In genomic region chr12:6699259-6699988, GRCh38 we compare ENCODE assay signal across 11 cellular contexts. TPM values are rescaled to one million over a fixed set of nuclear protein-coding genes. Genes with fewer than 3 reads are reported as not detected.
A peak's percentile ranks its signal among the peaks of the same experiment; 100 is the strongest.
DNase-seq lines count a peak whose midpoint lies in the region; TF ChIP-seq lines count a peak whose summit lies in the region.
"Had no signal": no experiment of that assay in that cellular context is flagged by ENCODE, and none has a peak within 500 bp of the region (broad histone marks: within the 10 kb centered on the region; RNA-seq: fewer than 3 reads in every experiment).

No MANE protein-coding gene starts in this region.

- no peaks in the 10 kb centered on the region for H3K36me3 ChIP-seq in smooth muscle cell (ENCODE audit: low read depth)

- TF ChIP-seq CTCF in WI38 (IDR thresholded peaks at IDR 0.05; ENCODE audit: low read depth, low read length) (no peak), fibroblast of the aortic adventitia (IDR thresholded peaks at IDR 0.05; ENCODE audit: insufficient read depth, low read length) (no peak), smooth muscle cell (IDR thresholded peaks at IDR 0.05; ENCODE audit: borderline replicate concordance, insufficient read depth, poor library complexity, severe bottlenecking) (no peak)

- peak overlapping the region; percentile 98 for H3K4me2 ChIP-seq in smooth muscle cell

- H2AFZ ChIP-seq in smooth muscle cell (ENCODE audit: low read depth): peak overlapping the region; percentile 82

- H3K27ac ChIP-seq in smooth muscle cell (ENCODE audit: low read depth): no peak overlapping the region
- H3K27ac ChIP-seq: 22Rv1, HL-60 had no signal

- H3K4me3 ChIP-seq in WI38 (ENCODE audit: low read depth, low read length) (peak overlapping the region; percentile 63), fibroblast of the aortic adventitia (ENCODE audit: low read depth, low read length) (peak overlapping the region; percentile 73), smooth muscle cell (peak overlapping the region; percentile 78)

- no peak overlapping the region for H3K9ac ChIP-seq in smooth muscle cell (ENCODE audit: low read depth)

- H3K27me3 ChIP-seq in smooth muscle cell (ENCODE audit: low read depth): peaks cover 34% of the 10 kb centered on the region

- DNase-seq in NCI-H1694 treated with DMSO at 0.1 percent for 48 hours (lab: John Stamatoyannopoulos, UW) (peak; percentile 12), NCI-H1694 (lab: John Stamatoyannopoulos, UW) (no peak), fibroblast of the aortic adventitia (ENCODE audit: low read depth) (no peak), smooth muscle cell (lab: John Stamatoyannopoulos, UW; ENCODE audit: unreplicated experiment) (no peak), OCI-M2 (lab: John Stamatoyannopoulos, UW; ENCODE audit: unreplicated experiment) (no peak), DMS153 treated with DMSO at 0.1 percent for 48 hours (lab: John Stamatoyannopoulos, UW; ENCODE audit: unreplicated experiment) (no peak), hepatic stellate cell (ENCODE audit: low spot score) (no peak)

- 24% methylated on average over 13 of the region's 16 CpGs for WGBS in smooth muscle cell (ENCODE audit: low lambda C conversion rate)

- H3K9me3 ChIP-seq in smooth muscle cell (replicated peaks; ENCODE audit: low read depth): no peaks in the 10 kb centered on the region
- H3K9me3 ChIP-seq: mucosa of descending colon had no signal

- H3K79me2 ChIP-seq in smooth muscle cell (ENCODE audit: low read depth): no peaks in the 10 kb centered on the region

- no peaks in the 10 kb centered on the region for H4K20me1 ChIP-seq in smooth muscle cell (ENCODE audit: low read depth)

- H3F3A ChIP-seq in smooth muscle cell (ENCODE audit: low read depth): no peaks in the 10 kb centered on the region

- H3K4me1 ChIP-seq in smooth muscle cell (ENCODE audit: low read depth): no peaks in the 10 kb centered on the region

RNA-seq across cellular contexts. Expression of gene PIANP, which starts 1.2 kb away (rescaled TPM):
- 0.45 TPM in 1 of 2 replicates, not detected in the other for total RNA-seq in fibroblast of the aortic adventitia (ENCODE audit: low replicate concordance)
- 1.4 TPM in 1 of 2 replicates, not detected in the other for total RNA-seq in smooth muscle cell
- polyA plus RNA-seq in smooth muscle cell: 2.8 and 3.8 TPM in 2 replicates

RNA-seq across cellular contexts. Expression of gene ZNF384, which starts 10.2 kb away (rescaled TPM):
- 17.7 and 29.5 TPM in 2 replicates for total RNA-seq in fibroblast of the aortic adventitia (ENCODE audit: low replicate concordance)
- 30.0 and 31.0 TPM in 2 replicates for total RNA-seq in smooth muscle cell
- 36.1 and 38.6 TPM in 2 replicates for polyA plus RNA-seq in smooth muscle cell

RNA-seq across cellular contexts. Expression of gene COPS7A, which starts 24.4 kb away (rescaled TPM):
- total RNA-seq in fibroblast of the aortic adventitia (ENCODE audit: low replicate concordance) (71.1 and 86.0 TPM in 2 replicates), smooth muscle cell (56.6 and 59.6 TPM in 2 replicates)
- 78.0 and 105 TPM in 2 replicates for polyA plus RNA-seq in smooth muscle cell

RNA-seq across cellular contexts. Expression of gene ING4, which starts 36.5 kb away (rescaled TPM):
- total RNA-seq in fibroblast of the aortic adventitia (ENCODE audit: low replicate concordance) (34.1 and 51.2 TPM in 2 replicates), smooth muscle cell (24.8 and 45.0 TPM in 2 replicates)
- polyA plus RNA-seq in smooth muscle cell: 27.0 and 33.5 TPM in 2 replicates

RNA-seq across cellular contexts. Expression of gene ACRBP, which starts 52.2 kb away (rescaled TPM):
- total RNA-seq in fibroblast of the aortic adventitia (ENCODE audit: low replicate concordance) (0.36 and 0.49 TPM in 2 replicates), smooth muscle cell (not detected in 2 replicates)
- 0.82 TPM in 1 of 2 replicates, not detected in the other for polyA plus RNA-seq in smooth muscle cell
